In the genomic region with DNA sequence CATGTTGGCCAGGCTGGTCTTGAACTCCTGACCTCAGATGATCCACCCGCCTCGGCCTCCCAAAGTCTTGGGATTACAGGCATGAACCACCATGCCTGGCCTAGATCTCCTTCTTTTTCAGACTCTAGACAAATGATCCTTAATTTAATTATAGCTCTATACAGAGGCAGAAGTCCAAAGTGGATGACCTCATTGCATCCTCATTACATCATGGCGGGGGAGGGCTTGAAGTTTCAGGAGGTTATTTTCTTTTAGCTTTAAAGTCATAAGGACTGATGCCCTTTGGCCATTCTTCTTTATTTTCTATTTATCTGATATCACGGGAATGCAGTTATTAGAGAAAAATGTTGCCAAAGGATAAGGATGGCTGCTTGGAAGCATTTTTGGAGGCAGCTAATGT, we compare ENCODE assay signal across 25 cellular contexts.
"Had no signal": no experiment of that assay in that cellular context is flagged by ENCODE, and none has a peak within 500 bp of the region (broad histone marks: within the 10 kb centered on the region; RNA-seq: fewer than 3 reads in every experiment).

No MANE protein-coding gene starts in this region.

- H3K4me3 Mint-ChIP-seq: memory B cell; natural killer cell; stimulated activated naive B cell treated with anti-CD40 and anti-IgM and Interleukin-4, amounts not matched to agents 10 μg/mL and 1 μg/mL and 100 μg/mL, for 72 hours; stimulated activated naive CD8-positive, alpha-beta T cell treated with anti-CD3 and anti-CD28 coated beads, Interleukin-15, Interleukin-2, amounts not matched to agents 100 ng/mL and 50 ng/mL, for 24 hours had no signal

- H3K4me3 ChIP-seq: coronary artery, gastrocnemius medialis, heart left ventricle, hepatocyte, lower lobe of right lung, ovary, psoas muscle, skin epidermis, thoracic aorta, transverse colon, upper lobe of right lung, uterus had no signal

- H3K36me3 ChIP-seq: gastrocnemius medialis, heart left ventricle, lower lobe of right lung, ovary, thoracic aorta, transverse colon, upper lobe of right lung, uterus had no signal

- H3K27me3 ChIP-seq: gastrocnemius medialis, heart left ventricle, hepatocyte, ovary, transverse colon, uterus had no signal

- H3K27ac Mint-ChIP-seq: memory B cell; natural killer cell; stimulated activated naive B cell treated with anti-CD40 and anti-IgM and Interleukin-4, amounts not matched to agents 10 μg/mL and 1 μg/mL and 100 μg/mL, for 72 hours; stimulated activated naive CD8-positive, alpha-beta T cell treated with anti-CD3 and anti-CD28 coated beads, Interleukin-15, Interleukin-2, amounts not matched to agents 100 ng/mL and 50 ng/mL, for 24 hours had no signal

- DNase-seq: dermis blood vessel endothelial cell; effector memory CD4-positive, alpha-beta T cell; gastrocnemius medialis; heart left ventricle; islet precursor cell; left ventricle myocardium superior; lower lobe of right lung; natural killer cell; occipital lobe; ovary; posterior cingulate gyrus; psoas muscle; right cardiac atrium; stimulated activated CD4-positive, alpha-beta T cell treated with anti-CD3 and anti-CD28 coated beads, Interleukin-15, amount 100 ng/mL, for 24 hours; stimulated activated CD4-positive, alpha-beta T cell treated with anti-CD3 and anti-CD28 coated beads, Interleukin-2, amount 100 ng/mL, for 48 hours; stimulated activated naive B cell treated with anti-CD40 and anti-IgM and Interleukin-4, amounts not matched to agents 10 μg/mL and 1 μg/mL and 100 μg/mL, for 72 hours; transverse colon; upper lobe of right lung; uterus had no signal

- H3K9me3 ChIP-seq: gastrocnemius medialis, heart left ventricle, lower lobe of right lung, ovary, psoas muscle, thoracic aorta, transverse colon, upper lobe of right lung, uterus had no signal

- H3K4me2 ChIP-seq: hepatocyte had no signal

- H3K4me1 Mint-ChIP-seq: memory B cell; natural killer cell; stimulated activated naive B cell treated with anti-CD40 and anti-IgM and Interleukin-4, amounts not matched to agents 10 μg/mL and 1 μg/mL and 100 μg/mL, for 72 hours had no signal

- ATAC-seq: gastrocnemius medialis; heart left ventricle; left ventricle myocardium superior; lower lobe of right lung; natural killer cell; psoas muscle; right cardiac atrium; stimulated activated naive B cell treated with anti-CD40 and anti-IgM and Interleukin-4, amounts not matched to agents 10 μg/mL and 1 μg/mL and 100 μg/mL, for 72 hours; upper lobe of right lung had no signal

- H3K27ac ChIP-seq: coronary artery, gastrocnemius medialis, heart left ventricle, hepatocyte, lower lobe of right lung, ovary, psoas muscle, thoracic aorta, transverse colon, upper lobe of right lung, uterus had no signal

- H3K79me2 ChIP-seq: hepatocyte had no signal

- H3K36me3 Mint-ChIP-seq: memory B cell; natural killer cell; stimulated activated naive B cell treated with anti-CD40 and anti-IgM and Interleukin-4, amounts not matched to agents 10 μg/mL and 1 μg/mL and 100 μg/mL, for 72 hours had no signal

- H2AFZ ChIP-seq: hepatocyte had no signal

- H3K4me1 ChIP-seq: gastrocnemius medialis, lower lobe of right lung, psoas muscle, upper lobe of right lung, uterus had no signal

- H3K9me3 Mint-ChIP-seq: memory B cell; stimulated activated naive B cell treated with anti-CD40 and anti-IgM and Interleukin-4, amounts not matched to agents 10 μg/mL and 1 μg/mL and 100 μg/mL, for 72 hours had no signal
